In genomic region chr3:146160233-146160963, GRCh38 we compare ENCODE assay signal across 8 cellular contexts. TPM values are rescaled to one million over a fixed set of nuclear protein-coding genes. Genes with fewer than 3 reads are reported as not detected.
DNase-seq lines count a peak whose midpoint lies in the region; ATAC-seq and TF ChIP-seq lines count a peak whose summit lies in the region.

No MANE protein-coding gene starts in this region.

- WGBS in upper lobe of left lung, 2 donors = 0 to 2% methylated on average over 11 to 32 of the region's 37 CpGs

- H3K36me3 Mint-ChIP-seq in activated CD4-positive, alpha-beta memory T cell treated with anti-CD3 and anti-CD28 coated beads, Interleukin-2, amount 10 ng/mL, durations not matched to agents 7 days and 5 days (ENCODE audit: low read depth) = no peaks in the 10 kb centered on the region

- H3K9me3 ChIP-seq in upper lobe of left lung = no peaks in the 10 kb centered on the region

- H3K4me3 ChIP-seq in fibroblast of mammary gland (ENCODE audit: control insufficient read depth, low read depth, low read length) (peak overlapping the region; percentile 87), upper lobe of left lung (peak overlapping the region; percentile 60 to 82 (median 71))

- no peaks in the 10 kb centered on the region for H3K9me3 Mint-ChIP-seq in activated CD4-positive, alpha-beta memory T cell treated with anti-CD3 and anti-CD28 coated beads, Interleukin-2, amount 10 ng/mL, durations not matched to agents 7 days and 5 days

- no peak for TF ChIP-seq EP300 in upper lobe of left lung (IDR thresholded peaks at IDR 0.05)

- ATAC-seq in upper lobe of left lung (ENCODE audit: low FRiP score in 2 of 2) (peak; percentile 55 to 79), HG02870 (IDR thresholded peaks at IDR 0.05; ENCODE audit: unreplicated experiment) (no peak)

- H3K36me3 ChIP-seq in upper lobe of left lung = no peaks in the 10 kb centered on the region

- no peak overlapping the region for H3K27ac Mint-ChIP-seq in activated CD4-positive, alpha-beta memory T cell treated with anti-CD3 and anti-CD28 coated beads, Interleukin-2, amount 10 ng/mL, durations not matched to agents 7 days and 5 days

- TF ChIP-seq POLR2A in upper lobe of left lung (IDR thresholded peaks at IDR 0.05) = peak in 1 of 4 donors; percentile 7

- H3K27me3 ChIP-seq in upper lobe of left lung = no peaks in the 10 kb centered on the region

- CTCF ChIA-PET in activated CD4-positive, alpha-beta memory T cell treated with anti-CD3 and anti-CD28 coated beads, Interleukin-2, amount 10 ng/mL, durations not matched to agents 7 days and 5 days (lab: Charles Lee) = interaction anchor here (0.7 kb wide), 1 partner anchor 29 kb away, joined by 3 read pairs; no protein-coding TSS in a partner anchor

- peak overlapping the region; percentile 89 to 96 (median 92) for H3K27ac ChIP-seq in upper lobe of left lung

- peaks cover 16% of the 10 kb centered on the region for H3K4me1 Mint-ChIP-seq in activated CD4-positive, alpha-beta memory T cell treated with anti-CD3 and anti-CD28 coated beads, Interleukin-2, amount 10 ng/mL, durations not matched to agents 7 days and 5 days

- peak overlapping the region; percentile 31 for H3K4me3 Mint-ChIP-seq in activated CD4-positive, alpha-beta memory T cell treated with anti-CD3 and anti-CD28 coated beads, Interleukin-2, amount 10 ng/mL, durations not matched to agents 7 days and 5 days

- POLR2A ChIA-PET in activated CD4-positive, alpha-beta memory T cell treated with anti-CD3 and anti-CD28 coated beads, Interleukin-2, amount 10 ng/mL, durations not matched to agents 7 days and 5 days (lab: Charles Lee) = no interaction called here

- H3K4me1 ChIP-seq in upper lobe of left lung = peaks cover 10 to 24% (median 22%) of the 10 kb centered on the region in 4 donors

- peak; percentile 72 for TF ChIP-seq CTCF in fibroblast of mammary gland (conservative IDR thresholded peaks at IDR 0.05; ENCODE audit: control insufficient read depth, insufficient read depth, low read depth, low read length)
- peak in 4 of 6 experiments; percentile 24 to 56 (median 31) for TF ChIP-seq CTCF in upper lobe of left lung (IDR thresholded peaks at IDR 0.05)

- peaks cover 51% of the 10 kb centered on the region for H3K27me3 Mint-ChIP-seq in activated CD4-positive, alpha-beta memory T cell treated with anti-CD3 and anti-CD28 coated beads, Interleukin-2, amount 10 ng/mL, durations not matched to agents 7 days and 5 days

- DNase-seq in DMS153 (lab: John Stamatoyannopoulos, UW) (peak; percentile 69), GOT3 (lab: John Stamatoyannopoulos, UW) (peak; percentile 40), NCI-H1930 (lab: John Stamatoyannopoulos, UW) (peak; percentile 25 to 55), fibroblast of mammary gland (ENCODE audit: low read depth) (peak; percentile 86), mucosa of gallbladder (ENCODE audit: low spot score) (peak; percentile 66), upper lobe of left lung (peak in 1 of 2 donors; percentile 63)
- DNase-seq in activated CD4-positive, alpha-beta memory T cell treated with anti-CD3 and anti-CD28 coated beads, Interleukin-2, amount 10 ng/mL, durations not matched to agents 7 days and 5 days = peak; percentile 17

RNA-seq across cellular contexts. Expression of gene PLOD2, which starts 0.6 kb away (rescaled TPM):
- total RNA-seq in activated CD4-positive, alpha-beta memory T cell treated with anti-CD3 and anti-CD28 coated beads, Interleukin-2, amount 10 ng/mL, durations not matched to agents 7 days and 5 days = 1 to 10 TPM in 1 of 2 experiments, under 1 TPM in 1; 0.53 to 1.1 TPM
- total RNA-seq in mucosa of gallbladder = 72.8 TPM
- total RNA-seq in upper lobe of left lung = 10 to 100 TPM in 5 of 6 donors, 1 to 10 TPM in 1; 6.8 to 30.7 (median 18.1) TPM
